ENCODE assay signal across 2 cellular contexts in the genomic region with DNA sequence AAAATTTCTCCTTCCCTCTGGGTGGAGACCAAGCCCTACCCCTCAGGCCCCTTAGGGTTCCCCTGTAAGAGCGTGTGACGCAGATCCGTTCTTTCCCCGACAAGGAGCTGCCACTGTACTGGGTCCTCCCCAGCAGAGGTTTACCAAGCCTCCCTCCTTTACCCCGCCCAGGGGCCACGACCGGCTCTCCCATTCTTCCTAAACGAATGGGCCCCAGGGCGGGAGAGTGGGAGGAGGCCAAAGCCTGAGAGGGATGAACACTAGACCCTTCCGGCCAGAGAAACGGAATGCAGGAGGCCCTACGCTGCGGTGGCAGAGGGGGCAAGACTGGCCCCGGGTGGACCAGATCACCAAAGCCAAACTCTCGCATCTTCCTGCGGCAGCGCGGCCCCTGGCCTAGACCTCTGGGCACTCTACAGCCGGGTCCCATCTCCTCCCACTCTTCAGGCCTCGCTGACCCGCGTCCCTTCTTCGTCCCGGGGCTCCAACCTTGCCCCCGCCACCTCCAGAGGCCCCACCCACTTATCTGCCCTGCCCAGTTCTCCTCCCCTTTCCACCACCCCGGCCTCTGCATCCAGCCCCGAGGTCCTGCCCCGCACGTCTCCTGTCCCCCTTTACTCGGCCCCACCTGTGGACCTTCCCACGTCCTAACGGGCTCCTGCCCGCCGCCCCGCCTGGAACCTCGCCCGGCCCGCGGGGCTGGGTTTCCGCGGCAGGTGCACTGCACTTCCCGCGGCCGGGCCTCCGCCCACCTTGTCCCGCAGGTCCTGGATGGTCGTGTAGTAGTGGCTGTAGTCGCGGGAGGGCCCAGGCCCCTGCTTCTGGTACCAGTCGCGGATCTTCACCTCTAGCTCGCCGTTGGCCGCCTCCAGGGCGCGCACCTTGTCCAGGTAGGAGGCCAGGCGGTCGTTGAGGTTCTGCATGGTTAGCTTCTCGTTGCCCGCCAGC.
TF ChIP-seq lines count a peak whose summit lies in the region.

No MANE protein-coding gene starts in this region.

TF ChIP-seq in IMR-90, 13 proteins besides CTCF, POLR2A, EP300 and RAD21:
- TF ChIP-seq SMC3 (IDR thresholded peaks at IDR 0.05; ENCODE audit: low read depth, low read length) (no peak), CEBPB (IDR thresholded peaks at IDR 0.05; ENCODE audit: low read depth, low read length) (no peak), MAFK (IDR thresholded peaks at IDR 0.05; ENCODE audit: low read depth, low read length) (no peak), NFE2L2 (IDR thresholded peaks at IDR 0.05; ENCODE audit: low read depth, low read length) (no peak), MXI1 (IDR thresholded peaks at IDR 0.05; ENCODE audit: borderline replicate concordance, low read depth, low read length) (no peak), RFX5 (IDR thresholded peaks at IDR 0.05; ENCODE audit: low read depth, low read length) (no peak), MAZ (IDR thresholded peaks at IDR 0.05; ENCODE audit: borderline replicate concordance, low read depth, low read length) (no peak), BHLHE40 (IDR thresholded peaks at IDR 0.05; ENCODE audit: low read depth, low read length) (no peak), CHD1 (IDR thresholded peaks at IDR 0.05; ENCODE audit: low read depth, low read length) (no peak), RCOR1 (IDR thresholded peaks at IDR 0.05; ENCODE audit: insufficient replicate concordance, low read length) (no peak), FOS (IDR thresholded peaks at IDR 0.05; ENCODE audit: low read depth, low read length) (no peak)
- TF ChIP-seq, protein P1, sequence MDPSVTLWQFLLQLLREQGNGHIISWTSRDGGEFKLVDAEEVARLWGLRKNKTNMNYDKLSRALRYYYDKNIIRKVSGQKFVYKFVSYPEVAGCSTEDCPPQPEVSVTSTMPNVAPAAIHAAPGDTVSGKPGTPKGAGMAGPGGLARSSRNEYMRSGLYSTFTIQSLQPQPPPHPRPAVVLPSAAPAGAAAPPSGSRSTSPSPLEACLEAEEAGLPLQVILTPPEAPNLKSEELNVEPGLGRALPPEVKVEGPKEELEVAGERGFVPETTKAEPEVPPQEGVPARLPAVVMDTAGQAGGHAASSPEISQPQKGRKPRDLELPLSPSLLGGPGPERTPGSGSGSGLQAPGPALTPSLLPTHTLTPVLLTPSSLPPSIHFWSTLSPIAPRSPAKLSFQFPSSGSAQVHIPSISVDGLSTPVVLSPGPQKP (IDR thresholded peaks at IDR 0.05; ENCODE audit: borderline replicate concordance, low read depth, low read length), result no peak
- TF ChIP-seq, protein P2, sequence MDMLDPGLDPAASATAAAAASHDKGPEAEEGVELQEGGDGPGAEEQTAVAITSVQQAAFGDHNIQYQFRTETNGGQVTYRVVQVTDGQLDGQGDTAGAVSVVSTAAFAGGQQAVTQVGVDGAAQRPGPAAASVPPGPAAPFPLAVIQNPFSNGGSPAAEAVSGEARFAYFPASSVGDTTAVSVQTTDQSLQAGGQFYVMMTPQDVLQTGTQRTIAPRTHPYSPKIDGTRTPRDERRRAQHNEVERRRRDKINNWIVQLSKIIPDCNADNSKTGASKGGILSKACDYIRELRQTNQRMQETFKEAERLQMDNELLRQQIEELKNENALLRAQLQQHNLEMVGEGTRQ (IDR thresholded peaks at IDR 0.05; ENCODE audit: low read depth, low read length), result no peak

TF ChIP-seq in H1, 55 proteins besides CTCF, POLR2A, EP300 and RAD21:
- TF ChIP-seq JUND (IDR thresholded peaks at IDR 0.05; ENCODE audit: low read length) (no peak), SUZ12 (IDR thresholded peaks at IDR 0.05; ENCODE audit: low read length) (no peak), SIN3A (conservative IDR thresholded peaks at IDR 0.05 in 1 of 2, IDR thresholded peaks at IDR 0.05 in 1 of 2; ENCODE audit: low read depth in 1 of 2, low read length in 2 of 2) (no peak; a peak in 1 of 4 replicates), ATF2 (IDR thresholded peaks at IDR 0.05; ENCODE audit: low read length) (no peak), BRCA1 (IDR thresholded peaks at IDR 0.05; ENCODE audit: low read depth, low read length) (no peak), GABPA (IDR thresholded peaks at IDR 0.05; ENCODE audit: borderline replicate concordance, insufficient read depth, low read length) (no peak), SP4 (IDR thresholded peaks at IDR 0.05; ENCODE audit: low read length) (0 out of 2 replicates have a peak, but pooled peaks have one; percentile 5), ASH2L (IDR thresholded peaks at IDR 0.05; ENCODE audit: low read length) (peak; percentile 17), GTF2F1 (IDR thresholded peaks at IDR 0.05; ENCODE audit: borderline replicate concordance, low read depth, low read length) (no peak), CHD7 (IDR thresholded peaks at IDR 0.05; ENCODE audit: insufficient replicate concordance, low read length) (no peak), ATF3 (IDR thresholded peaks at IDR 0.05; ENCODE audit: insufficient read depth, low read depth, low read length) (no peak), POLR2AphosphoS5 (IDR thresholded peaks at IDR 0.05; ENCODE audit: low read depth, low read length) (peak; percentile 68), TBP (IDR thresholded peaks at IDR 0.05; ENCODE audit: low read depth, low read length) (no peak), EGR1 (IDR thresholded peaks at IDR 0.05; ENCODE audit: borderline replicate concordance, low read depth, low read length) (0 out of 2 replicates have a peak, but pooled peaks have one; percentile 10), KDM4A (IDR thresholded peaks at IDR 0.05; ENCODE audit: low read depth, low read length, severe bottlenecking) (peak; percentile 71), SAP30 (IDR thresholded peaks at IDR 0.05; ENCODE audit: insufficient read depth, insufficient replicate concordance, low read length) (no peak), TAF7 (optimal IDR thresholded peaks at IDR 0.05; ENCODE audit: borderline replicate concordance, low read depth, low read length) (peak; percentile 23), YY1 (IDR thresholded peaks at IDR 0.05; ENCODE audit: low read depth, low read length) (no peak), SP2 (IDR thresholded peaks at IDR 0.05; ENCODE audit: low read length) (no peak), HDAC6 (IDR thresholded peaks at IDR 0.05; ENCODE audit: low read depth, low read length) (no peak)
- TF ChIP-seq, protein P2 (IDR thresholded peaks at IDR 0.05; ENCODE audit: low read length), result no peak
- TF ChIP-seq, protein P3, sequence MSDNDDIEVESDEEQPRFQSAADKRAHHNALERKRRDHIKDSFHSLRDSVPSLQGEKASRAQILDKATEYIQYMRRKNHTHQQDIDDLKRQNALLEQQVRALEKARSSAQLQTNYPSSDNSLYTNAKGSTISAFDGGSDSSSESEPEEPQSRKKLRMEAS (IDR thresholded peaks at IDR 0.05), result 0 out of 2 replicates have a peak, but pooled peaks have one; percentile 14
